Comparison of ENCODE assay signal across 20 cellular contexts in genomic region chr7:12727455-12728191, GRCh38. TPM values are rescaled to one million over a fixed set of nuclear protein-coding genes. Genes with fewer than 3 reads are reported as not detected.
DNase-seq lines count a peak whose midpoint lies in the region; ATAC-seq, FAIRE-seq and TF ChIP-seq lines count a peak whose summit lies in the region.
"Had no signal": no experiment of that assay in that cellular context is flagged by ENCODE, and none has a peak within 500 bp of the region (broad histone marks: within the 10 kb centered on the region; RNA-seq: fewer than 3 reads in every experiment).

No MANE protein-coding gene starts in this region.

- no peaks in the 10 kb centered on the region for H3K27me3 Mint-ChIP-seq in astrocyte (ENCODE audit: low read depth, unreplicated experiment)
- peaks cover 3% of the 10 kb centered on the region for H3K27me3 Mint-ChIP-seq in activated T-helper 1 cell treated with anti-CD3 and anti-CD28 coated beads, Interleukin-12 subunit alpha, Interleukin-12 subunit beta, Interleukin-2, Interleukin-4 antibody, amounts not matched to agents 30 ng/mL and 10 ng/mL and 1 ng/mL, durations not matched to agents 14 hours and 24 hours and 36 hours (ENCODE audit: insufficient read depth)

- peaks cover 3% of the 10 kb centered on the region for H3K4me1 ChIP-seq in astrocyte (ENCODE audit: insufficient read depth, low read length)
- H3K4me1 ChIP-seq in heart left ventricle, result peaks cover 4 to 60% (median 40%) of the 10 kb centered on the region in 12 donors
- peaks cover 2 to 7% of the 10 kb centered on the region in 2 donors for H3K4me1 ChIP-seq in neuronal stem cell (ENCODE audit: control insufficient read depth in 2 of 2, insufficient read depth in 1 of 2, low read depth in 1 of 2, low read length in 2 of 2)

- TF ChIP-seq CTCF in AG10803 (conservative IDR thresholded peaks at IDR 0.05; ENCODE audit: low read length) (no peak), astrocyte (IDR thresholded peaks at IDR 0.05; ENCODE audit: insufficient read depth, low read depth, low read length) (no peak), heart left ventricle (IDR thresholded peaks at IDR 0.05) (no peak), lower leg skin (IDR thresholded peaks at IDR 0.05) (no peak)

- H3K4me3 Mint-ChIP-seq in astrocyte (ENCODE audit: unreplicated experiment), result no peak overlapping the region
- no peak overlapping the region for H3K4me3 Mint-ChIP-seq in activated T-helper 1 cell treated with anti-CD3 and anti-CD28 coated beads, Interleukin-12 subunit alpha, Interleukin-12 subunit beta, Interleukin-2, Interleukin-4 antibody, amounts not matched to agents 30 ng/mL and 10 ng/mL and 1 ng/mL, durations not matched to agents 14 hours and 24 hours and 36 hours
- H3K4me3 Mint-ChIP-seq: HFFc6; naive thymus-derived CD4-positive, alpha-beta T cell had no signal

- 37 to 54% (median 40%) methylated on average over 8 of the region's 8 CpGs for WGBS in heart left ventricle, 4 donors
- no CpG with 5 or more reads among the region's 8 CpGs for WGBS in neuronal stem cell (ENCODE audit: extremely low coverage in 2 of 2, insufficient read length in 2 of 2, insufficient replicate concordance in 1 of 2), 2 donors
- 68 to 74% methylated on average over 8 of the region's 8 CpGs for WGBS in lower leg skin, 2 donors

- H3K9me3 Mint-ChIP-seq in astrocyte (ENCODE audit: unreplicated experiment), result no peaks in the 10 kb centered on the region
- H3K9me3 Mint-ChIP-seq in activated T-helper 1 cell treated with anti-CD3 and anti-CD28 coated beads, Interleukin-12 subunit alpha, Interleukin-12 subunit beta, Interleukin-2, Interleukin-4 antibody, amounts not matched to agents 30 ng/mL and 10 ng/mL and 1 ng/mL, durations not matched to agents 14 hours and 24 hours and 36 hours, result no peaks in the 10 kb centered on the region
- H3K9me3 Mint-ChIP-seq: HFFc6 had no signal

- H3K18ac ChIP-seq in neuronal stem cell (ENCODE audit: low read length), result no peak overlapping the region

- no peak overlapping the region for H3K23ac ChIP-seq in neuronal stem cell (ENCODE audit: low read depth, low read length, poor library complexity)

- H3K27me3 ChIP-seq in astrocyte (ENCODE audit: insufficient read depth, low read length) (no peaks in the 10 kb centered on the region), heart left ventricle (no peaks in the 10 kb centered on the region), neuronal stem cell (ENCODE audit: control insufficient read depth in 3 of 3, insufficient read depth in 3 of 3, low read depth in 1 of 3, low read length in 3 of 3) (no peaks in the 10 kb centered on the region)
- H3K27me3 ChIP-seq: stomach had no signal

- H3K4me3 ChIP-seq in AG10803 (ENCODE audit: low read length) (no peak overlapping the region), astrocyte (ENCODE audit: insufficient read depth, low read depth, low read length) (no peak overlapping the region), heart left ventricle (peak overlapping the region in 3 of 12 donors; percentile 26 to 42 (median 26)), neuronal stem cell (ENCODE audit: low read length in 2 of 2) (no peak overlapping the region), lower leg skin (ENCODE audit: low read depth, poor library complexity, severe bottlenecking) (no peak overlapping the region)
- H3K4me3 ChIP-seq: lower lobe of right lung, stomach had no signal

- H2BK5ac ChIP-seq in neuronal stem cell (ENCODE audit: low read length), result no peak overlapping the region

- H2AK5ac ChIP-seq in neuronal stem cell (ENCODE audit: low read depth, low read length), result no peak overlapping the region

- H3K4ac ChIP-seq in neuronal stem cell (ENCODE audit: low read length), result no peak overlapping the region

- intact Hi-C loops in heart left ventricle (cut with DNase I), result loop anchor here in 7 of 10 donors (1.0 to 5.0 kb wide), 4 partner anchors 12 to 41 kb away; partner anchors contain the start of gene ARL4A (in 6 of the 7)
- intact Hi-C loops in activated T-helper 1 cell treated with anti-CD3 and anti-CD28 coated beads, Interleukin-12 subunit alpha, Interleukin-12 subunit beta, Interleukin-2, Interleukin-4 antibody, amounts not matched to agents 30 ng/mL and 10 ng/mL and 1 ng/mL, durations not matched to agents 14 hours and 24 hours and 36 hours (cut with micrococcal nuclease), result no loop called here
- intact Hi-C loops in lower leg skin (cut with DNase I; ENCODE audit: low total_unique reads), result no loop called here

- H2BK120ac ChIP-seq in neuronal stem cell (ENCODE audit: low read depth, low read length), result no peak overlapping the region

- no peaks in the 10 kb centered on the region for H3K79me2 ChIP-seq in astrocyte (ENCODE audit: insufficient read depth, low read length)

- no peaks in the 10 kb centered on the region for H3K36me3 Mint-ChIP-seq in astrocyte (ENCODE audit: low read depth, unreplicated experiment)
- H3K36me3 Mint-ChIP-seq in activated T-helper 1 cell treated with anti-CD3 and anti-CD28 coated beads, Interleukin-12 subunit alpha, Interleukin-12 subunit beta, Interleukin-2, Interleukin-4 antibody, amounts not matched to agents 30 ng/mL and 10 ng/mL and 1 ng/mL, durations not matched to agents 14 hours and 24 hours and 36 hours (ENCODE audit: low read depth), result no peaks in the 10 kb centered on the region
- H3K36me3 Mint-ChIP-seq: naive thymus-derived CD4-positive, alpha-beta T cell had no signal

- H3K27ac ChIP-seq in astrocyte (ENCODE audit: low read depth, low read length) (no peak overlapping the region), heart left ventricle (peak overlapping the region in 11 of 12 donors; percentile 23 to 75 (median 63)), neuronal stem cell (replicated peaks; ENCODE audit: low read length) (no peak overlapping the region)
- H3K27ac ChIP-seq: C4-2B, lower lobe of right lung, stomach had no signal

- no peaks in the 10 kb centered on the region for H4K20me1 ChIP-seq in astrocyte (ENCODE audit: insufficient read depth, low read length)

- H3K9me3 ChIP-seq in astrocyte (ENCODE audit: insufficient read depth, low read depth, low read length) (no peaks in the 10 kb centered on the region), heart left ventricle (no peaks in the 10 kb centered on the region), neuronal stem cell (replicated peaks in 1 of 2; ENCODE audit: control insufficient read depth in 2 of 2, insufficient read depth in 1 of 2, low read depth in 1 of 2, low read length in 2 of 2) (no peaks in the 10 kb centered on the region)
- H3K9me3 ChIP-seq: lower lobe of right lung, stomach had no signal

- no peak overlapping the region for H4K91ac ChIP-seq in neuronal stem cell (ENCODE audit: low read depth, low read length, poor library complexity)

- H2BK12ac ChIP-seq in neuronal stem cell (ENCODE audit: low read length), result no peak overlapping the region

- H3K4me1 Mint-ChIP-seq in astrocyte (ENCODE audit: low read depth, unreplicated experiment), result peaks cover 32% of the 10 kb centered on the region
- peaks cover 25% of the 10 kb centered on the region for H3K4me1 Mint-ChIP-seq in activated T-helper 1 cell treated with anti-CD3 and anti-CD28 coated beads, Interleukin-12 subunit alpha, Interleukin-12 subunit beta, Interleukin-2, Interleukin-4 antibody, amounts not matched to agents 30 ng/mL and 10 ng/mL and 1 ng/mL, durations not matched to agents 14 hours and 24 hours and 36 hours (ENCODE audit: low read depth)

- no peak overlapping the region for H2BK15ac ChIP-seq in neuronal stem cell (ENCODE audit: low read length)

- no peak overlapping the region for H2AFZ ChIP-seq in astrocyte (ENCODE audit: low read depth, low read length)
- H2AFZ ChIP-seq in neuronal stem cell (ENCODE audit: low read length), result peak overlapping the region; percentile 27

- DNase-seq in AG10803 (ENCODE audit: low read depth) (peak; percentile 23), astrocyte (ENCODE audit: low read depth) (no peak), heart left ventricle (no peak), neuronal stem cell (ENCODE audit: low spot score) (no peak), lower leg skin (ENCODE audit: low spot score in 2 of 2) (no peak)
- DNase-seq in activated T-helper 1 cell treated with anti-CD3 and anti-CD28 coated beads, Interleukin-12 subunit alpha, Interleukin-12 subunit beta, Interleukin-2, Interleukin-4 antibody, amounts not matched to agents 30 ng/mL and 10 ng/mL and 1 ng/mL, durations not matched to agents 14 hours and 24 hours and 36 hours (ENCODE audit: low spot score), result no peak
- DNase-seq: ACHN; amniotic stem cell; effector CD8-positive, alpha-beta T cell; head of caudate nucleus; HFFc6; KG1; lower lobe of right lung; naive thymus-derived CD4-positive, alpha-beta T cell; NCI-H1048; stimulated activated CD4-positive, alpha-beta T cell treated with anti-CD3 and anti-CD28 coated beads, Interleukin-4, amount 100 ng/mL, for 24 hours; stomach had no signal

- no peak overlapping the region for H3K14ac ChIP-seq in neuronal stem cell (ENCODE audit: low read length)

- ATAC-seq in heart left ventricle, result peak in 1 of 4 donors; percentile 67
- no peak for ATAC-seq in GM18505 (IDR thresholded peaks at IDR 0.05; ENCODE audit: unreplicated experiment)
- no peak for ATAC-seq in activated CD4-positive, CD25-positive, alpha-beta regulatory T cell treated with anti-CD3 and anti-CD28 coated beads, Interleukin-2, amount 50 U/mL, for 24 hours
- ATAC-seq: naive thymus-derived CD4-positive, alpha-beta T cell had no signal

- H3K27ac Mint-ChIP-seq in astrocyte (ENCODE audit: unreplicated experiment), result peak overlapping the region; percentile 37
- H3K27ac Mint-ChIP-seq in activated T-helper 1 cell treated with anti-CD3 and anti-CD28 coated beads, Interleukin-12 subunit alpha, Interleukin-12 subunit beta, Interleukin-2, Interleukin-4 antibody, amounts not matched to agents 30 ng/mL and 10 ng/mL and 1 ng/mL, durations not matched to agents 14 hours and 24 hours and 36 hours, result no peak overlapping the region
- H3K27ac Mint-ChIP-seq: HFFc6; naive thymus-derived CD4-positive, alpha-beta T cell had no signal

- peak; percentile 13 for FAIRE-seq in astrocyte (lab: Jason Lieb, UNC)

- peak overlapping the region; percentile 10 for H3K4me2 ChIP-seq in astrocyte (ENCODE audit: low read length)
- no peak overlapping the region for H3K4me2 ChIP-seq in neuronal stem cell (ENCODE audit: insufficient read depth, low read length, poor library complexity, severe bottlenecking)

- H3K36me3 ChIP-seq in astrocyte (ENCODE audit: insufficient read depth, low read length), result no peaks in the 10 kb centered on the region
- H3K36me3 ChIP-seq in heart left ventricle, result no peaks in the 10 kb centered on the region
- H3K36me3 ChIP-seq in neuronal stem cell (replicated peaks in 1 of 2; ENCODE audit: control insufficient read depth in 2 of 2, insufficient read depth in 2 of 2, low read length in 2 of 2), result no peaks in the 10 kb centered on the region
- H3K36me3 ChIP-seq: lower lobe of right lung, stomach had no signal

- H3K79me1 ChIP-seq in neuronal stem cell (ENCODE audit: low read depth, low read length), result no peaks in the 10 kb centered on the region

- no peak for TF ChIP-seq POLR2A in heart left ventricle (IDR thresholded peaks at IDR 0.05)
- TF ChIP-seq POLR2A in GM18505 (IDR thresholded peaks at IDR 0.05; ENCODE audit: borderline replicate concordance, extremely low read depth, insufficient read depth, insufficient read length), result no peak
- TF ChIP-seq POLR2A in lower leg skin (IDR thresholded peaks at IDR 0.05), result no peak

- H3K9ac ChIP-seq in astrocyte (ENCODE audit: low read length), result no peak overlapping the region
- H3K9ac ChIP-seq in neuronal stem cell (ENCODE audit: low read depth, low read length, poor library complexity), result no peak overlapping the region

- H4K8ac ChIP-seq in neuronal stem cell (ENCODE audit: low read depth, low read length), result no peak overlapping the region

RNA-seq across cellular contexts. Expression of gene ARL4A, which starts 40.2 kb away (rescaled TPM):
- total RNA-seq in astrocyte (34.6 and 47.0 TPM in 2 replicates), heart left ventricle (10 to 100 TPM; 12.8 to 21.4 (median 14.5) TPM), lower leg skin (100 to 1,000 TPM in 3 of 4 donors, 10 to 100 TPM in 1; 94.9 to 253 (median 143) TPM)
- 10 to 100 TPM; 10.5 to 25.9 TPM for polyA plus RNA-seq in heart left ventricle
- polyA plus RNA-seq in neuronal stem cell (2013, experiment 1 of 2), result 21.3 TPM
- polyA plus RNA-seq in neuronal stem cell (2013, experiment 2 of 2), result 22.6 TPM
- total RNA-seq in activated T-helper 1 cell treated with anti-CD3 and anti-CD28 coated beads, Interleukin-12 subunit alpha, Interleukin-12 subunit beta, Interleukin-2, Interleukin-4 antibody, amounts not matched to agents 30 ng/mL and 10 ng/mL and 1 ng/mL, durations not matched to agents 14 hours and 24 hours and 36 hours, result 9.5 and 10.2 TPM in 2 replicates

Comparison
In these comparisons a context has a peak if more than half of its experiments do, and no peak if none do; other contexts are left out.
1. H3K27ac ChIP-seq: peak in heart left ventricle (11 of 12); none in astrocyte (single experiment) and neuronal stem cell (single experiment).
2. intact Hi-C loops: an anchor here in heart left ventricle (1.0 to 5.0 kb wide); none called in activated T-helper 1 cell treated with anti-CD3 and anti-CD28 coated beads, Interleukin-12 subunit alpha, Interleukin-12 subunit beta, Interleukin-2, Interleukin-4 antibody, amounts not matched to agents 30 ng/mL and 10 ng/mL and 1 ng/mL, durations not matched to agents 14 hours and 24 hours and 36 hours and lower leg skin.